In genomic region chr1:185654199-185654951, GRCh38 we compare ENCODE assay signal across 27 cellular contexts.
DNase-seq lines count a peak whose midpoint lies in the region; ATAC-seq and TF ChIP-seq lines count a peak whose summit lies in the region.
"Had no signal": no experiment of that assay in that cellular context is flagged by ENCODE, and none has a peak within 500 bp of the region (broad histone marks: within the 10 kb centered on the region; RNA-seq: fewer than 3 reads in every experiment).

No MANE protein-coding gene starts in this region.

- intact Hi-C loops in body of pancreas (cut with DNase I), result no loop called here
- intact Hi-C loops in left cardiac atrium (cut with DNase I), result no loop called here
- intact Hi-C loops in colonic mucosa (cut with DNase I), result no loop called here

- no peaks in the 10 kb centered on the region for H3K27me3 Mint-ChIP-seq in progenitor cell of endocrine pancreas
- H3K27me3 Mint-ChIP-seq in activated T-helper 17 cell treated with anti-CD3 and anti-CD28 coated beads, Interleukin-2, amount 50 U/mL, for 72 hours, result no peaks in the 10 kb centered on the region
- H3K27me3 Mint-ChIP-seq: activated CD4-positive, alpha-beta memory T cell treated with anti-CD3 and anti-CD28 coated beads, Interleukin-2, amount 10 ng/mL, durations not matched to agents 7 days and 5 days; activated naive CD8-positive, alpha-beta T cell had no signal

- CTCF ChIA-PET in HEK293 (lab: Yijun Ruan, JAX), result interaction anchor here (0.6 to 1.1 kb wide), 2 partner anchors 15 to 590 kb away, joined by 4 to 6 read pairs; no protein-coding TSS in a partner anchor

- peak overlapping the region; percentile 82 for H3K27ac Mint-ChIP-seq in progenitor cell of endocrine pancreas
- H3K27ac Mint-ChIP-seq in activated T-helper 17 cell treated with anti-CD3 and anti-CD28 coated beads, Interleukin-2, amount 50 U/mL, for 72 hours, result no peak overlapping the region
- H3K27ac Mint-ChIP-seq: activated CD4-positive, alpha-beta memory T cell treated with anti-CD3 and anti-CD28 coated beads, Interleukin-2, amount 10 ng/mL, durations not matched to agents 7 days and 5 days; activated naive CD8-positive, alpha-beta T cell had no signal

- POLR2A ChIA-PET in HEK293 (lab: Yijun Ruan, JAX), result no interaction called here

- H3K9me3 Mint-ChIP-seq in progenitor cell of endocrine pancreas (ENCODE audit: low read depth), result peaks cover 7% of the 10 kb centered on the region
- peaks cover 4% of the 10 kb centered on the region for H3K9me3 Mint-ChIP-seq in activated T-helper 17 cell treated with anti-CD3 and anti-CD28 coated beads, Interleukin-2, amount 50 U/mL, for 72 hours
- H3K9me3 Mint-ChIP-seq: activated CD4-positive, alpha-beta memory T cell treated with anti-CD3 and anti-CD28 coated beads, Interleukin-2, amount 10 ng/mL, durations not matched to agents 7 days and 5 days had no signal

- TF ChIP-seq CTCF in HEK293 (tag by site-specific recombination; IDR thresholded peaks at IDR 0.05) (no peak), body of pancreas (IDR thresholded peaks at IDR 0.05) (no peak), progenitor cell of endocrine pancreas (IDR thresholded peaks at IDR 0.05; ENCODE audit: unreplicated experiment) (no peak), colonic mucosa (IDR thresholded peaks at IDR 0.05) (no peak)

- H3K4me1 ChIP-seq in HEK293 (ENCODE audit: control insufficient read depth, insufficient read depth, low read length), result no peaks in the 10 kb centered on the region
- peaks cover 9% of the 10 kb centered on the region for H3K4me1 ChIP-seq in body of pancreas
- no peaks in the 10 kb centered on the region for H3K4me1 ChIP-seq in colonic mucosa
- H3K4me1 ChIP-seq: uterus had no signal

- WGBS in body of pancreas, 2 donors, result 39 to 45% methylated on average over 4 of the region's 4 CpGs

- DNase-seq in body of pancreas (no peak), left cardiac atrium (no peak), progenitor cell of endocrine pancreas (ENCODE audit: low spot score, unreplicated experiment) (no peak), hypothalamus (lab: John Stamatoyannopoulos, UW) (no peak), colonic mucosa (no peak)
- DNase-seq: activated CD4-positive, alpha-beta memory T cell treated with anti-CD3 and anti-CD28 coated beads, Interleukin-2, amount 10 ng/mL, durations not matched to agents 7 days and 5 days; activated T-cell treated with anti-CD3 and anti-CD28 coated beads, Interleukin-2, amount 50 U/mL, for 48 hours; erythroblast; GDM1; islet precursor cell; MG63; midbrain; NCI-H1694; NCI-H345; NK-92 treated with Interleukin-12 subunit alpha and Interleukin-12 subunit beta, amount 100 ng/mL, for 24 hours; stimulated activated CD4-positive, alpha-beta T cell treated with anti-CD3 and anti-CD28 coated beads, Interleukin-2, amount 100 ng/mL, for 48 hours; SW 1271; uterus had no signal

- H3K9me3 ChIP-seq in HEK293 (ENCODE audit: control insufficient read depth, insufficient read depth, low read depth, low read length) (no peaks in the 10 kb centered on the region), body of pancreas (no peaks in the 10 kb centered on the region), colonic mucosa (no peaks in the 10 kb centered on the region)
- H3K9me3 ChIP-seq: uterus had no signal

- no peak overlapping the region for H3K4me3 Mint-ChIP-seq in progenitor cell of endocrine pancreas (ENCODE audit: low read depth)
- H3K4me3 Mint-ChIP-seq in activated T-helper 17 cell treated with anti-CD3 and anti-CD28 coated beads, Interleukin-2, amount 50 U/mL, for 72 hours, result no peak overlapping the region
- H3K4me3 Mint-ChIP-seq: activated CD4-positive, alpha-beta memory T cell treated with anti-CD3 and anti-CD28 coated beads, Interleukin-2, amount 10 ng/mL, durations not matched to agents 7 days and 5 days; activated naive CD8-positive, alpha-beta T cell; neural crest cell had no signal

- TF ChIP-seq POLR2A in body of pancreas (IDR thresholded peaks at IDR 0.05), result no peak

- H3K4me1 Mint-ChIP-seq in progenitor cell of endocrine pancreas (ENCODE audit: low read depth), result peaks cover 13% of the 10 kb centered on the region
- peaks cover 5% of the 10 kb centered on the region for H3K4me1 Mint-ChIP-seq in activated T-helper 17 cell treated with anti-CD3 and anti-CD28 coated beads, Interleukin-2, amount 50 U/mL, for 72 hours
- H3K4me1 Mint-ChIP-seq: activated CD4-positive, alpha-beta memory T cell treated with anti-CD3 and anti-CD28 coated beads, Interleukin-2, amount 10 ng/mL, durations not matched to agents 7 days and 5 days; neural crest cell had no signal

- H3K4me3 ChIP-seq in HEK293 (ENCODE audit: low read depth, low read length) (no peak overlapping the region), body of pancreas (no peak overlapping the region), colonic mucosa (no peak overlapping the region)
- H3K4me3 ChIP-seq: GM12878, MG63, uterus had no signal

- H3K27ac ChIP-seq in HEK293 (ENCODE audit: extremely low read depth, low read depth, low read length), result no peak overlapping the region
- no peak overlapping the region for H3K27ac ChIP-seq in body of pancreas
- no peak overlapping the region for H3K27ac ChIP-seq in colonic mucosa
- H3K27ac ChIP-seq: RWPE1, uterus had no signal

- peaks cover 4% of the 10 kb centered on the region for H3K36me3 Mint-ChIP-seq in progenitor cell of endocrine pancreas (ENCODE audit: insufficient read depth)
- H3K36me3 Mint-ChIP-seq in activated T-helper 17 cell treated with anti-CD3 and anti-CD28 coated beads, Interleukin-2, amount 50 U/mL, for 72 hours (ENCODE audit: low read depth), result no peaks in the 10 kb centered on the region
- H3K36me3 Mint-ChIP-seq: activated naive CD8-positive, alpha-beta T cell had no signal

- H3K36me3 ChIP-seq in HEK293 (ENCODE audit: control insufficient read depth in 2 of 2, insufficient read depth in 1 of 2, low read length in 2 of 2), result no peaks in the 10 kb centered on the region
- no peaks in the 10 kb centered on the region for H3K36me3 ChIP-seq in body of pancreas (replicated peaks in 1 of 2; ENCODE audit: insufficient read depth in 1 of 2, low read depth in 2 of 2)
- no peaks in the 10 kb centered on the region for H3K36me3 ChIP-seq in colonic mucosa
- H3K36me3 ChIP-seq: MG63, uterus had no signal

- H3K9ac ChIP-seq in colonic mucosa (ENCODE audit: low read depth in 2 of 2, low read length in 2 of 2), result no peak overlapping the region

- H3K27me3 ChIP-seq in body of pancreas, result no peaks in the 10 kb centered on the region
- no peaks in the 10 kb centered on the region for H3K27me3 ChIP-seq in colonic mucosa
- H3K27me3 ChIP-seq: MG63, uterus had no signal

- ATAC-seq in body of pancreas, result peak; percentile 90
- ATAC-seq in left cardiac atrium, result peak; percentile 73 to 92
- no peak for ATAC-seq in HG02938 (IDR thresholded peaks at IDR 0.05; ENCODE audit: unreplicated experiment)
- ATAC-seq in activated T-helper 17 cell treated with anti-CD3 and anti-CD28 coated beads, Interleukin-2, amount 50 U/mL, for 72 hours (replicated peaks), result no peak
- ATAC-seq: GM12878, HCT116, sciatic nerve had no signal

TF ChIP-seq in HEK293, 187 proteins besides CTCF, POLR2A, EP300 and RAD21:
- TF ChIP-seq SP7 (tag by site-specific recombination; IDR thresholded peaks at IDR 0.05) (no peak), ZNF366 (tag by site-specific recombination; conservative IDR thresholded peaks at IDR 0.05) (peak; percentile 42; the same call in 1 of the 2 replicates)
TF ChIP-seq in HEK293: peak in this region for 1.

Comparison
In these comparisons a context has a peak if more than half of its experiments do, and no peak if none do; other contexts are left out.
1. ATAC-seq: peak in body of pancreas (single experiment) and left cardiac atrium (2 of 2); none in HG02938 (single experiment) and activated T-helper 17 cell treated with anti-CD3 and anti-CD28 coated beads, Interleukin-2, amount 50 U/mL, for 72 hours (single experiment).